ENCODE assay signal across 1 cellular context in the genomic region with DNA sequence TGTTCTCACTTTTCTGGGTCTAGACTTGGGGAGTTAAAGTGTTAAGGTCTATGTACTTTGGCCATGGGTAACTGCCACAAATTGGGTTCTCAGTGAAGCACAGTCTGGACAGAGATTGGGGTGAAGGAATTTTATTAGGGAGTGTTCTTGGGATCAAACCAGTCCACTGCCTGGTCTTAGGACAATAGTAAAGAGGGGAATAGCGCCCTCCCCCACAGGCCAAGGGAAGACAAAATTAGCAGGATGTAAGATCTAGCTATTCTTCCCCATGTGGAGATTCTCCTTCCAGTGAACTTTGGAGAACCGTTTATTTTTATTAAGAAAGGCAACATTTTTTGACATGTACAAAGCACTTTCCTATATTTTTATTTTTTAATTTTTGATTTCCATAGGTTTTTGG.
TF ChIP-seq lines count a peak whose summit lies in the region.

No MANE protein-coding gene starts in this region.

TF ChIP-seq in GM23338, 12 proteins besides CTCF, POLR2A, EP300 and RAD21 (continued from another document):
- TF ChIP-seq ZNF462 (CRISPR knock-in tag; IDR thresholded peaks at IDR 0.05) (no peak), EZH2 (IDR thresholded peaks at IDR 0.05; ENCODE audit: low read depth, unreplicated experiment) (no peak)
- TF ChIP-seq, protein P1, sequence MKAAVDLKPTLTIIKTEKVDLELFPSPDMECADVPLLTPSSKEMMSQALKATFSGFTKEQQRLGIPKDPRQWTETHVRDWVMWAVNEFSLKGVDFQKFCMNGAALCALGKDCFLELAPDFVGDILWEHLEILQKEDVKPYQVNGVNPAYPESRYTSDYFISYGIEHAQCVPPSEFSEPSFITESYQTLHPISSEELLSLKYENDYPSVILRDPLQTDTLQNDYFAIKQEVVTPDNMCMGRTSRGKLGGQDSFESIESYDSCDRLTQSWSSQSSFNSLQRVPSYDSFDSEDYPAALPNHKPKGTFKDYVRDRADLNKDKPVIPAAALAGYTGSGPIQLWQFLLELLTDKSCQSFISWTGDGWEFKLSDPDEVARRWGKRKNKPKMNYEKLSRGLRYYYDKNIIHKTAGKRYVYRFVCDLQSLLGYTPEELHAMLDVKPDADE (IDR thresholded peaks at IDR 0.05), result no peak
